15 cellular contexts compared by ENCODE assay signal in the genomic region with DNA sequence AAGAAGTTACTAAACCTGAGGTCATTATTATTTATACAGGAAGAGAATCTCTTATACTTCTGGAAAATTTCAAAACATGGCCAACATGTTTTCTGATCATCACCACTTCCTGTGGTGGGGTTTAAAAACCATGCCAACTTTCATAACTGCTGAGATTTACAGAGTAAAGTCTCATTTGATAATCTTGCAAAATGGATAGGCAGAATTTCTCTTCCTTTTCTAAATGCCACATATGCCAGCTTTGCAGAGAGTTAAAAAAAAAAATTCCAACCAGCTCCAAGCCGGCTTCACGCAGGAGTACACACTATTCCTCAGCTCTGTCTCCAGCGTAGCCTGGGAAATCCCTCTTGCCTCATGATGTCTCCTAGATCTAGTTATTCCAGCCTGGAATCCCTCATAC.
A peak's percentile ranks its signal among the peaks of the same experiment; 100 is the strongest.
DNase-seq lines count a peak whose midpoint lies in the region; ATAC-seq and TF ChIP-seq lines count a peak whose summit lies in the region.
"Had no signal": no experiment of that assay in that cellular context is flagged by ENCODE, and none has a peak within 500 bp of the region (broad histone marks: within the 10 kb centered on the region; RNA-seq: fewer than 3 reads in every experiment).

No MANE protein-coding gene starts in this region.

- H3K4me3 ChIP-seq in MM.1S (ENCODE audit: low read length), result no peak overlapping the region
- H3K4me3 ChIP-seq in dorsolateral prefrontal cortex, result peak overlapping the region in 1 of 59 donors; percentile 61

- H3K27me3 Mint-ChIP-seq in naive thymus-derived CD8-positive, alpha-beta T cell, result peaks cover 13 to 40% (median 19%) of the 10 kb centered on the region in 5 donors

- H3K27me3 ChIP-seq in MM.1S (replicated peaks; ENCODE audit: insufficient read depth, low read length) (no peaks in the 10 kb centered on the region), dorsolateral prefrontal cortex (no peaks in the 10 kb centered on the region)

- no peaks in the 10 kb centered on the region for H3K9me2 ChIP-seq in MM.1S (replicated peaks; ENCODE audit: insufficient read depth, low read length)

- ATAC-seq in naive thymus-derived CD8-positive, alpha-beta T cell, result no peak
- no peak for ATAC-seq in GM19324 (IDR thresholded peaks at IDR 0.05; ENCODE audit: low FRiP score, unreplicated experiment)
- ATAC-seq: natural killer cell had no signal

- H3K27ac ChIP-seq in MM.1S (ENCODE audit: low read length) (no peak overlapping the region), dorsolateral prefrontal cortex (peak overlapping the region in 32 of 59 donors; percentile 3 to 89 (median 81))
- H3K27ac ChIP-seq: C4-2B, HL-60 had no signal

- DNase-seq in ACHN (peak; percentile 15), MM.1S (peak; percentile 59), dorsolateral prefrontal cortex (peak in 2 of 10 donors; percentile 45 to 52), myocyte (ENCODE audit: low read depth) (peak; percentile 35), NCI-H2227 (lab: John Stamatoyannopoulos, UW; ENCODE audit: unreplicated experiment) (no peak), NCI-H510A (lab: John Stamatoyannopoulos, UW) (no peak)
- no peak for DNase-seq in naive thymus-derived CD8-positive, alpha-beta T cell
- DNase-seq: cerebellar nuclear complex; natural killer cell; NCI-H1436; stimulated activated CD4-positive, alpha-beta T cell treated with anti-CD3 and anti-CD28 coated beads, Interleukin-4, amount 100 ng/mL, for 1 hour had no signal

- TF ChIP-seq CTCF in MM.1S (IDR thresholded peaks at IDR 0.05; ENCODE audit: low read length) (no peak), dorsolateral prefrontal cortex (IDR thresholded peaks at IDR 0.05 in 54 of 56, conservative IDR thresholded peaks at IDR 0.05 in 2 of 56; ENCODE audit: low read depth in 1 of 56, partially characterized antibody in 56 of 56) (no peak)

- H3K9me3 ChIP-seq in MM.1S (replicated peaks; ENCODE audit: insufficient read depth, low read length), result no peaks in the 10 kb centered on the region
- H3K9me3 ChIP-seq: thoracic aorta had no signal

- H3K79me2 ChIP-seq in MM.1S (ENCODE audit: low read length), result no peaks in the 10 kb centered on the region

- H3K4me2 ChIP-seq in MM.1S (ENCODE audit: low read depth, low read length), result 0 out of 2 replicates have a peak overlapping the region, but pooled peaks have one; percentile 9

- peaks cover 29% of the 10 kb centered on the region for H3K4me1 ChIP-seq in MM.1S (ENCODE audit: low read length)

- peaks cover 0 to 16% (median 0%) of the 10 kb centered on the region in 4 donors for H3K4me1 Mint-ChIP-seq in naive thymus-derived CD8-positive, alpha-beta T cell

- in situ Hi-C loops in ACHN (cut with HindIII; ENCODE audit: low pct_ligation_motif_present, low pct_unique_long_range_greater_than_20kb, low sequenced_read_pairs), result no loop called here

- H3K9ac ChIP-seq in MM.1S (ENCODE audit: low read length), result no peak overlapping the region

- POLR2A ChIA-PET in naive thymus-derived CD8-positive, alpha-beta T cell (lab: Charles Lee), result no interaction called here

- intact Hi-C loops in dorsolateral prefrontal cortex (cut with DNase I), result loop anchor here in 1 of 2 donors (2.0 kb wide), 1 partner anchor 124 kb away; the partner anchor contains the start of gene SPRED1

- H3K27ac Mint-ChIP-seq in naive thymus-derived CD8-positive, alpha-beta T cell, result no peak overlapping the region
- H3K27ac Mint-ChIP-seq: natural killer cell had no signal

- peaks cover 14% of the 10 kb centered on the region for H3F3A ChIP-seq in MM.1S (ENCODE audit: insufficient read depth, low read length)

- no peaks in the 10 kb centered on the region for H3K36me3 ChIP-seq in MM.1S (replicated peaks; ENCODE audit: insufficient read depth, low read length)
- H3K36me3 ChIP-seq: thoracic aorta had no signal

- H2AFZ ChIP-seq in MM.1S (ENCODE audit: low read length), result no peak overlapping the region

- no peaks in the 10 kb centered on the region for H3K36me3 Mint-ChIP-seq in naive thymus-derived CD8-positive, alpha-beta T cell
- H3K36me3 Mint-ChIP-seq: natural killer cell had no signal

- no peaks in the 10 kb centered on the region for H4K20me1 ChIP-seq in MM.1S (ENCODE audit: insufficient read depth, low read length)

- H3K4me3 Mint-ChIP-seq in naive thymus-derived CD8-positive, alpha-beta T cell, result no peak overlapping the region
- H3K4me3 Mint-ChIP-seq: natural killer cell had no signal

- peaks cover 0 to 8% (median 4%) of the 10 kb centered on the region in 9 donors for H3K9me3 Mint-ChIP-seq in naive thymus-derived CD8-positive, alpha-beta T cell
- H3K9me3 Mint-ChIP-seq: natural killer cell had no signal

Comparison
In these comparisons a context has a peak if more than half of its experiments do, and no peak if none do; other contexts are left out.
1. DNase-seq: peak in ACHN (single experiment), MM.1S (single experiment) and myocyte (single experiment); none in naive thymus-derived CD8-positive, alpha-beta T cell (0 of 10), NCI-H2227 (single experiment) and NCI-H510A (single experiment).